Comparison of ENCODE assay signal across 20 cellular contexts in the genomic region with DNA sequence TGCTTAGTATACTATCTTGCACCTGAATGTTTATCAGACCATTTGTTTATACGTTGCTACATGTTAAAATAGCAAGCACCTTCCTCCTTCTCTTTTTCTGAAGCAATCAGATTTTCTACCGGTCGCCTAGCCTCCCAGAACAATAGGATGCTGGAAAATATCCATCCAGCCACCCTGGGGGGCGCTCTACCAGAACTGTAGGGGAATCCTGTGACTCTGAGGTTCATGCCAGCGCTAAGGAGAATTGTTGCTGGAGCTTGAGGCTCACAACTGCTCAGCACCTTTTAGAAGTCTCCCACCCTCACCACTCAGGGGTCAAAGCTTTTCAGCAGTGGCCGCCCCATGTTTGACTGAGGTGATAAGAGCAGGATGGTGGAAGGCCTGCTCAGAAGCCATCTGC.
"Had no signal": no experiment of that assay in that cellular context is flagged by ENCODE, and none has a peak within 500 bp of the region (broad histone marks: within the 10 kb centered on the region; RNA-seq: fewer than 3 reads in every experiment).

No MANE protein-coding gene starts in this region.

- FAIRE-seq: islet of Langerhans had no signal

- H3K4me3 ChIP-seq: coronary artery, ovary, psoas muscle, right atrium auricular region, thyroid gland had no signal

- H3K9me3 ChIP-seq: neutrophil, ovary, psoas muscle, right atrium auricular region, thyroid gland had no signal

- H3K27ac ChIP-seq: coronary artery, neutrophil, ovary, psoas muscle, right atrium auricular region, thyroid gland had no signal

- ATAC-seq: activated T-cell treated with anti-CD3 and anti-CD28 coated beads, Interleukin-2, amount 50 U/mL, for 4 hours; left cardiac atrium; natural killer cell treated with Interleukin-12 subunit alpha and Interleukin-12 subunit beta and Interleukin-15 and Interleukin-18, amount 100 ng/mL, for 72 hours; psoas muscle; T-helper 17 cell had no signal

- H3K36me3 ChIP-seq: ovary had no signal

- DNase-seq: activated CD4-positive, alpha-beta T cell treated with anti-CD3 and anti-CD28 coated beads for 4 hours; activated CD4-positive, alpha-beta T cell treated with anti-CD3 and anti-CD28 coated beads, Interleukin-2, amount 50 U/mL, for 48 hours; activated CD4-positive, CD25-positive, alpha-beta regulatory T cell; activated CD8-positive, alpha-beta memory T cell treated with anti-CD3 and anti-CD28 coated beads, Interleukin-2, amount 50 U/mL, for 48 hours; activated naive CD4-positive, alpha-beta T cell treated with Interleukin-2 at 50 U/mL for 16 hours; activated naive CD8-positive, alpha-beta T cell treated with anti-CD3 and anti-CD28 coated beads, Interleukin-2, amount 10 ng/mL, durations not matched to agents 7 days and 5 days; activated T-cell treated with anti-CD3 and anti-CD28 coated beads, Interleukin-2, amount 50 U/mL, for 4 hours; cerebellar nuclear complex; left cardiac atrium; ovary; psoas muscle; stimulated activated CD4-positive, alpha-beta T cell treated with anti-CD3 and anti-CD28 coated beads, Interleukin-4, amount 100 ng/mL, for 4 hours; substantia nigra; T-helper 17 cell; thyroid gland had no signal

- H3K27me3 ChIP-seq: neutrophil, ovary, right atrium auricular region, thyroid gland had no signal
